In the genomic region with DNA sequence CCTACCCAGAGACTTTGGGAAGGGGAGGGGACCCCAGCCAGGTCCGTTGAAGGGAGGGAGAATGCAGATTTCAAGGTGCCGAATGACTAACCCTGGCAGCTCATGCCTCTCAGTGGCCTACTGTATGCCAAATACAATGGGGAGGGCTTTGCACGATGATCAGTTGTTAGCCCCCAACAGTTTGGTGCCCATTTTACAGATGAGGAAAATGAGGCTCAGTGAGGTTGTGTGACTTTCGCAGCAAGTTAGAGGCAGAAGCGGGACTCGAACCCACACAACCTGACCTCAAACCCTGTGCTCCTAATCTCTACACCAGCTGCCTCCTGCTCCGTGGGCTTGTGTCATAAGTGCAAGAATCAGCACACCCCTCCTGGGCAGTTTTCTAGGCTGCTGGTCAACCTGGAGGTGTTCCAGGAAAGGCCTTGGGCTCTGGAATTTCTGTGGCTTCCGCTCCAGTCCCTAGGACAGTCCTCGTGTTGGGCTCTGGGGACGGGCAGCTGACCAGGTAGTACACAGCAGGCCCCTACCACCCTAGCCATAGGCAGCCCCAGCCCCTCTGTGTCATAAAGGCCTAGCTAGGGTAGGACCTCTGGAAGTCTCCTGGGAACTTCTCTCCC, we compare ENCODE assay signal across 1 cellular context.
TF ChIP-seq lines count a peak whose summit lies in the region.

No MANE protein-coding gene starts in this region.

TF ChIP-seq in GM23338, 12 proteins besides CTCF, POLR2A, EP300 and RAD21 (continued from another document):
- TF ChIP-seq, protein P1, sequence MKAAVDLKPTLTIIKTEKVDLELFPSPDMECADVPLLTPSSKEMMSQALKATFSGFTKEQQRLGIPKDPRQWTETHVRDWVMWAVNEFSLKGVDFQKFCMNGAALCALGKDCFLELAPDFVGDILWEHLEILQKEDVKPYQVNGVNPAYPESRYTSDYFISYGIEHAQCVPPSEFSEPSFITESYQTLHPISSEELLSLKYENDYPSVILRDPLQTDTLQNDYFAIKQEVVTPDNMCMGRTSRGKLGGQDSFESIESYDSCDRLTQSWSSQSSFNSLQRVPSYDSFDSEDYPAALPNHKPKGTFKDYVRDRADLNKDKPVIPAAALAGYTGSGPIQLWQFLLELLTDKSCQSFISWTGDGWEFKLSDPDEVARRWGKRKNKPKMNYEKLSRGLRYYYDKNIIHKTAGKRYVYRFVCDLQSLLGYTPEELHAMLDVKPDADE (IDR thresholded peaks at IDR 0.05) = no peak
- no peak for TF ChIP-seq POLR2AphosphoS5 (IDR thresholded peaks at IDR 0.05; ENCODE audit: low read depth)
TF ChIP-seq in GM23338: peak in this region for 0.
